ENCODE assay signal across 25 cellular contexts in genomic region chr9:13575558-13575957, GRCh38.
DNase-seq lines count a peak whose midpoint lies in the region; ATAC-seq and TF ChIP-seq lines count a peak whose summit lies in the region.
"Had no signal": no experiment of that assay in that cellular context is flagged by ENCODE, and none has a peak within 500 bp of the region (broad histone marks: within the 10 kb centered on the region; RNA-seq: fewer than 3 reads in every experiment).

No MANE protein-coding gene starts in this region.

- H3K9ac ChIP-seq in neuronal stem cell (ENCODE audit: low read depth, low read length, poor library complexity) = no peak overlapping the region
- H3K9ac ChIP-seq: BLaER1 treated with 17β-estradiol and CSF1 and Interleukin-3, amounts not matched to agents 10 nM and 100 nM; parathyroid adenoma had no signal

- peak overlapping the region; percentile 11; the same call in 1 of the 2 replicates for H3K27ac Mint-ChIP-seq in GM23338
- H3K27ac Mint-ChIP-seq: activated CD8-positive, alpha-beta T cell treated with anti-CD3 and anti-CD28 coated beads, Interleukin-2, amount 10 ng/mL, durations not matched to agents 7 days and 5 days; natural killer cell had no signal

- H3K79me1 ChIP-seq in neuronal stem cell (ENCODE audit: low read depth, low read length) = no peaks in the 10 kb centered on the region

- H4K91ac ChIP-seq in neuronal stem cell (ENCODE audit: low read depth, low read length, poor library complexity) = no peak overlapping the region

- no peak overlapping the region for H2AK5ac ChIP-seq in neuronal stem cell (ENCODE audit: low read depth, low read length)

- no peak overlapping the region for H3K14ac ChIP-seq in neuronal stem cell (ENCODE audit: low read length)

- no peaks in the 10 kb centered on the region for H3K79me2 ChIP-seq in GM23338 (replicated peaks; ENCODE audit: insufficient read depth)
- H3K79me2 ChIP-seq in osteoblast (ENCODE audit: insufficient read depth, low read length) = no peaks in the 10 kb centered on the region
- H3K79me2 ChIP-seq: parathyroid adenoma had no signal

- no peaks in the 10 kb centered on the region for H4K20me1 ChIP-seq in GM23338 (replicated peaks; ENCODE audit: insufficient read depth)
- H4K20me1 ChIP-seq in osteoblast (ENCODE audit: insufficient read depth, low read length) = no peaks in the 10 kb centered on the region
- H4K20me1 ChIP-seq: BLaER1 treated with 17β-estradiol and CSF1 and Interleukin-3, amounts not matched to agents 10 nM and 100 nM had no signal

- H2BK5ac ChIP-seq in neuronal stem cell (ENCODE audit: low read length) = no peak overlapping the region

- no peaks in the 10 kb centered on the region for H3K9me2 ChIP-seq in GM23338 (ENCODE audit: insufficient read depth)

- no peak overlapping the region for H3K4me3 ChIP-seq in GM23338
- no peak overlapping the region for H3K4me3 ChIP-seq in astrocyte of the spinal cord (ENCODE audit: low read depth, low read length)
- H3K4me3 ChIP-seq in heart left ventricle = no peak overlapping the region
- no peak overlapping the region for H3K4me3 ChIP-seq in neuronal stem cell (ENCODE audit: low read length in 2 of 2)
- no peak overlapping the region for H3K4me3 ChIP-seq in osteoblast (ENCODE audit: insufficient read depth, low read length)
- no peak overlapping the region for H3K4me3 ChIP-seq in thyroid gland (replicated peaks in 1 of 3)
- H3K4me3 ChIP-seq: BLaER1 treated with 17β-estradiol and CSF1 and Interleukin-3, amounts not matched to agents 10 nM and 100 nM had no signal

- no peaks in the 10 kb centered on the region for H3F3A ChIP-seq in GM23338 (replicated peaks; ENCODE audit: low read depth)

- H3K4me3 Mint-ChIP-seq in GM23338 = no peak overlapping the region
- H3K4me3 Mint-ChIP-seq: activated CD8-positive, alpha-beta T cell treated with anti-CD3 and anti-CD28 coated beads, Interleukin-2, amount 10 ng/mL, durations not matched to agents 7 days and 5 days; brain; natural killer cell had no signal

- H2AFZ ChIP-seq in GM23338 (peak overlapping the region; percentile 14; the same call in 1 of the 2 replicates), neuronal stem cell (ENCODE audit: low read length) (peak overlapping the region; percentile 67), osteoblast (ENCODE audit: low read length) (no peak overlapping the region)
- H2AFZ ChIP-seq: parathyroid adenoma had no signal

- H4K8ac ChIP-seq in neuronal stem cell (ENCODE audit: low read depth, low read length) = no peak overlapping the region

- H3K4me1 Mint-ChIP-seq in GM23338 = peaks cover 28% of the 10 kb centered on the region
- H3K4me1 Mint-ChIP-seq: natural killer cell had no signal

- no peaks in the 10 kb centered on the region for H3K36me3 ChIP-seq in GM23338 (ENCODE audit: insufficient read depth)
- H3K36me3 ChIP-seq in heart left ventricle = no peaks in the 10 kb centered on the region
- H3K36me3 ChIP-seq in neuronal stem cell (replicated peaks in 1 of 2; ENCODE audit: control insufficient read depth in 2 of 2, insufficient read depth in 2 of 2, low read length in 2 of 2) = no peaks in the 10 kb centered on the region
- no peaks in the 10 kb centered on the region for H3K36me3 ChIP-seq in osteoblast (ENCODE audit: insufficient read depth, low read length)
- no peaks in the 10 kb centered on the region for H3K36me3 ChIP-seq in thyroid gland
- H3K36me3 ChIP-seq: BLaER1 treated with 17β-estradiol and CSF1 and Interleukin-3, amounts not matched to agents 10 nM and 100 nM had no signal

- TF ChIP-seq POLR2A in heart left ventricle (IDR thresholded peaks at IDR 0.05) = no peak
- TF ChIP-seq POLR2A in thyroid gland (IDR thresholded peaks at IDR 0.05) = no peak

- WGBS in heart left ventricle, 4 donors = 50 to 78% (median 77%) methylated on average over 1 of the region's 1 CpG
- WGBS in neuronal stem cell (ENCODE audit: extremely low coverage in 2 of 2, insufficient read length in 2 of 2, insufficient replicate concordance in 1 of 2), 2 donors = no CpG with 5 or more reads among the region's 1 CpG
- WGBS in thyroid gland, 2 donors = 73 to 83% methylated on average over 1 of the region's 1 CpG

- H2BK15ac ChIP-seq in neuronal stem cell (ENCODE audit: low read length) = no peak overlapping the region

- in situ Hi-C loops in astrocyte of the spinal cord (cut with HindIII; ENCODE audit: low sequenced_read_pairs) = no loop called here

- H3K9me3 Mint-ChIP-seq in GM23338 = no peaks in the 10 kb centered on the region

- H3K9me3 ChIP-seq in heart left ventricle = no peaks in the 10 kb centered on the region
- no peaks in the 10 kb centered on the region for H3K9me3 ChIP-seq in neuronal stem cell (replicated peaks in 1 of 2; ENCODE audit: control insufficient read depth in 2 of 2, insufficient read depth in 1 of 2, low read depth in 1 of 2, low read length in 2 of 2)
- no peaks in the 10 kb centered on the region for H3K9me3 ChIP-seq in osteoblast (ENCODE audit: low read depth, low read length)
- no peaks in the 10 kb centered on the region for H3K9me3 ChIP-seq in thyroid gland

- ATAC-seq in GM23338 = no peak
- peak; percentile 55 to 91 (median 70) for ATAC-seq in heart left ventricle
- no peak for ATAC-seq in GM21526 (IDR thresholded peaks at IDR 0.05; ENCODE audit: low FRiP score, unreplicated experiment)
- ATAC-seq: activated CD8-positive, alpha-beta T cell treated with anti-CD3 and anti-CD28 coated beads, Interleukin-2, amount 10 ng/mL, durations not matched to agents 7 days and 5 days; natural killer cell had no signal

- H3K18ac ChIP-seq in neuronal stem cell (ENCODE audit: low read length) = no peak overlapping the region

- DNase-seq in GM23338 (ENCODE audit: low spot score) = no peak
- DNase-seq in astrocyte of the spinal cord (ENCODE audit: low read depth, low spot score) = peak; percentile 53
- DNase-seq in heart left ventricle = peak in 3 of 5 donors; percentile 41 to 61 (median 50)
- DNase-seq in neuronal stem cell (ENCODE audit: low spot score) = no peak
- DNase-seq in osteoblast (ENCODE audit: insufficient read length, low spot score, missing footprints) = no peak
- no peak for DNase-seq in thyroid gland
- DNase-seq in NCI-H2107 treated with DMSO at 0.1 percent for 48 hours (lab: John Stamatoyannopoulos, UW; ENCODE audit: unreplicated experiment) = no peak
- DNase-seq: activated CD4-positive, alpha-beta T cell treated with anti-CD3 and anti-CD28 coated beads for 1 hour; activated CD8-positive, alpha-beta T cell treated with anti-CD3 and anti-CD28 coated beads, Interleukin-2, amount 10 ng/mL, durations not matched to agents 7 days and 5 days; activated effector memory CD4-positive, alpha-beta T cell treated with anti-CD3 and anti-CD28 coated beads, Interleukin-2, amount 50 U/mL, for 16 hours; DND-41; HCEC 1CT; IMR-90; midbrain; natural killer cell; NCI-H1092 treated with DMSO at 0.1 percent for 48 hours; NCI-H187 treated with DMSO at 0.1 percent for 48 hours; NCI-H345; NCI-H748 treated with DMSO at 0.1 percent for 48 hours; stimulated activated CD4-positive, alpha-beta T cell treated with anti-CD3 and anti-CD28 coated beads, Interleukin-1b, Interleukin-23, amount 100 ng/mL, for 48 hours had no signal

- no peaks in the 10 kb centered on the region for H3K27me3 ChIP-seq in GM23338 (ENCODE audit: insufficient read depth)
- H3K27me3 ChIP-seq in heart left ventricle = no peaks in the 10 kb centered on the region
- no peaks in the 10 kb centered on the region for H3K27me3 ChIP-seq in neuronal stem cell (ENCODE audit: control insufficient read depth in 3 of 3, insufficient read depth in 3 of 3, low read depth in 1 of 3, low read length in 3 of 3)
- H3K27me3 ChIP-seq in osteoblast (ENCODE audit: insufficient read depth, low read length) = no peaks in the 10 kb centered on the region
- H3K27me3 ChIP-seq in thyroid gland = no peaks in the 10 kb centered on the region
- H3K27me3 ChIP-seq: BLaER1 treated with 17β-estradiol and CSF1 and Interleukin-3, amounts not matched to agents 10 nM and 100 nM had no signal

- H3K4ac ChIP-seq in neuronal stem cell (ENCODE audit: low read length) = no peak overlapping the region

- no peak for TF ChIP-seq CTCF in GM23338 (conservative IDR thresholded peaks at IDR 0.05; ENCODE audit: low read depth in 2 of 2)
- TF ChIP-seq CTCF in astrocyte of the spinal cord (IDR thresholded peaks at IDR 0.05; ENCODE audit: low read depth, low read length) = no peak
- no peak for TF ChIP-seq CTCF in heart left ventricle (IDR thresholded peaks at IDR 0.05)
- no peak for TF ChIP-seq CTCF in osteoblast (IDR thresholded peaks at IDR 0.05; ENCODE audit: extremely low read depth, low read depth, low read length)
- no peak for TF ChIP-seq CTCF in thyroid gland (IDR thresholded peaks at IDR 0.05)

- no peak overlapping the region for H2BK120ac ChIP-seq in neuronal stem cell (ENCODE audit: low read depth, low read length)

- no peak overlapping the region for H2BK12ac ChIP-seq in neuronal stem cell (ENCODE audit: low read length)

- intact Hi-C loops in heart left ventricle (cut with DNase I) (loop anchor here in 2 of 10 donors (5.0 to 10.0 kb wide), 2 partner anchors 128 to 769 kb away; no protein-coding TSS in a partner anchor), thyroid gland (cut with DNase I) (no loop called here)

- H3K36me3 Mint-ChIP-seq in GM23338 (ENCODE audit: low read depth) = no peaks in the 10 kb centered on the region
- H3K36me3 Mint-ChIP-seq: brain, natural killer cell had no signal

- peaks cover 2% of the 10 kb centered on the region for H3K27me3 Mint-ChIP-seq in GM23338 (ENCODE audit: insufficient read depth, low read depth, poor library complexity)
- H3K27me3 Mint-ChIP-seq: brain had no signal

- no peak overlapping the region for H3K27ac ChIP-seq in GM23338 (ENCODE audit: low read depth)
- H3K27ac ChIP-seq in heart left ventricle = peak overlapping the region in 10 of 12 donors; percentile 25 to 73 (median 43)
- H3K27ac ChIP-seq in neuronal stem cell (replicated peaks; ENCODE audit: low read length) = no peak overlapping the region
- no peak overlapping the region for H3K27ac ChIP-seq in osteoblast (ENCODE audit: low read depth, low read length)
- H3K27ac ChIP-seq in thyroid gland = no peak overlapping the region
- H3K27ac ChIP-seq: BLaER1 treated with 17β-estradiol and CSF1 and Interleukin-3, amounts not matched to agents 10 nM and 100 nM; HL-60; parathyroid adenoma had no signal

- H3K23ac ChIP-seq in neuronal stem cell (ENCODE audit: low read depth, low read length, poor library complexity) = no peak overlapping the region

- H3K4me2 ChIP-seq in GM23338 (no peak overlapping the region), neuronal stem cell (ENCODE audit: insufficient read depth, low read length, poor library complexity, severe bottlenecking) (no peak overlapping the region), osteoblast (ENCODE audit: insufficient read depth, low read length) (no peak overlapping the region)
- H3K4me2 ChIP-seq: BLaER1 treated with 17β-estradiol and CSF1 and Interleukin-3, amounts not matched to agents 10 nM and 100 nM had no signal

- peaks cover 22% of the 10 kb centered on the region for H3K4me1 ChIP-seq in GM23338 (ENCODE audit: insufficient read depth)
- peaks cover 0 to 19% (median 6%) of the 10 kb centered on the region in 12 donors for H3K4me1 ChIP-seq in heart left ventricle
- H3K4me1 ChIP-seq in neuronal stem cell (ENCODE audit: control insufficient read depth in 2 of 2, insufficient read depth in 1 of 2, low read depth in 1 of 2, low read length in 2 of 2) = peaks cover 3 to 12% of the 10 kb centered on the region in 2 donors
- no peaks in the 10 kb centered on the region for H3K4me1 ChIP-seq in osteoblast (ENCODE audit: insufficient read depth, low read length)
- H3K4me1 ChIP-seq in thyroid gland = no peaks in the 10 kb centered on the region
- H3K4me1 ChIP-seq: parathyroid adenoma had no signal

Comparison
In these comparisons a context has a peak if more than half of its experiments do, and no peak if none do; other contexts are left out.
1. ATAC-seq: peak in heart left ventricle (4 of 4); none in GM23338 (single experiment) and GM21526 (single experiment).
2. DNase-seq: peak in astrocyte of the spinal cord (single experiment) and heart left ventricle (3 of 5); none in GM23338 (single experiment), neuronal stem cell (single experiment), osteoblast (single experiment), thyroid gland (0 of 2) and NCI-H2107 treated with DMSO at 0.1 percent for 48 hours (single experiment).
3. H3K27ac ChIP-seq: peak in heart left ventricle (10 of 12); none in GM23338 (single experiment), neuronal stem cell (single experiment), osteoblast (single experiment) and thyroid gland (0 of 3).